Comparison of ENCODE assay signal across 11 cellular contexts in genomic region chr4:88963817-88964216, GRCh38.
A peak's percentile ranks its signal among the peaks of the same experiment; 100 is the strongest.
DNase-seq lines count a peak whose midpoint lies in the region; ATAC-seq and TF ChIP-seq lines count a peak whose summit lies in the region.
"Had no signal": no experiment of that assay in that cellular context is flagged by ENCODE, and none has a peak within 500 bp of the region (broad histone marks: within the 10 kb centered on the region; RNA-seq: fewer than 3 reads in every experiment).

No MANE protein-coding gene starts in this region.

- H3K27me3 ChIP-seq in thyroid gland (no peaks in the 10 kb centered on the region), gastrocnemius medialis (no peaks in the 10 kb centered on the region)

- DNase-seq in LHCN-M2 (ENCODE audit: low read depth) = peak; percentile 67
- no peak for DNase-seq in activated T-helper 1 cell treated with anti-CD3 and anti-CD28 coated beads, Interleukin-12 subunit alpha, Interleukin-12 subunit beta, Interleukin-2, Interleukin-4 antibody, amounts not matched to agents 30 ng/mL and 10 ng/mL and 1 ng/mL, durations not matched to agents 14 hours and 24 hours and 36 hours (ENCODE audit: low spot score)
- peak in 1 of 3 donors; percentile 20 for DNase-seq in mucosa of descending colon
- DNase-seq in thyroid gland = no peak
- DNase-seq in GM19240 (ENCODE audit: insufficient read length, low spot score) = no peak
- DNase-seq in D341Med (ENCODE audit: low spot score) = no peak
- DNase-seq in gastrocnemius medialis = no peak
- DNase-seq: NCI-H524 had no signal

- 77 to 88% methylated on average over 2 of the region's 2 CpGs for WGBS in thyroid gland, 2 donors

- in situ Hi-C loops in gastrocnemius medialis (cut with MboI; ENCODE audit: low sequenced_read_pairs in 4 of 4) = no loop called here

- TF ChIP-seq POLR2A in thyroid gland (IDR thresholded peaks at IDR 0.05) = no peak
- no peak for TF ChIP-seq POLR2A in gastrocnemius medialis (IDR thresholded peaks at IDR 0.05)

- no peaks in the 10 kb centered on the region for H3K36me3 ChIP-seq in mucosa of descending colon (ENCODE audit: low read depth)
- H3K36me3 ChIP-seq in thyroid gland = no peaks in the 10 kb centered on the region
- H3K36me3 ChIP-seq in gastrocnemius medialis = no peaks in the 10 kb centered on the region

- H3K27ac Mint-ChIP-seq in activated T-helper 1 cell treated with anti-CD3 and anti-CD28 coated beads, Interleukin-12 subunit alpha, Interleukin-12 subunit beta, Interleukin-2, Interleukin-4 antibody, amounts not matched to agents 30 ng/mL and 10 ng/mL and 1 ng/mL, durations not matched to agents 14 hours and 24 hours and 36 hours = peak overlapping the region; percentile 74
- H3K27ac Mint-ChIP-seq: brain, progenitor cell of endocrine pancreas had no signal

- H3K27me3 Mint-ChIP-seq in activated T-helper 1 cell treated with anti-CD3 and anti-CD28 coated beads, Interleukin-12 subunit alpha, Interleukin-12 subunit beta, Interleukin-2, Interleukin-4 antibody, amounts not matched to agents 30 ng/mL and 10 ng/mL and 1 ng/mL, durations not matched to agents 14 hours and 24 hours and 36 hours (ENCODE audit: insufficient read depth) = peaks cover 9% of the 10 kb centered on the region
- H3K27me3 Mint-ChIP-seq: brain, progenitor cell of endocrine pancreas had no signal

- H3K4me3 ChIP-seq in mucosa of descending colon (no peak overlapping the region), thyroid gland (replicated peaks in 1 of 3) (no peak overlapping the region), gastrocnemius medialis (no peak overlapping the region)

- H3K4me1 Mint-ChIP-seq in activated T-helper 1 cell treated with anti-CD3 and anti-CD28 coated beads, Interleukin-12 subunit alpha, Interleukin-12 subunit beta, Interleukin-2, Interleukin-4 antibody, amounts not matched to agents 30 ng/mL and 10 ng/mL and 1 ng/mL, durations not matched to agents 14 hours and 24 hours and 36 hours (ENCODE audit: low read depth) = peaks cover 18% of the 10 kb centered on the region
- H3K4me1 Mint-ChIP-seq: brain had no signal

- intact Hi-C loops in activated T-helper 1 cell treated with anti-CD3 and anti-CD28 coated beads, Interleukin-12 subunit alpha, Interleukin-12 subunit beta, Interleukin-2, Interleukin-4 antibody, amounts not matched to agents 30 ng/mL and 10 ng/mL and 1 ng/mL, durations not matched to agents 14 hours and 24 hours and 36 hours (cut with micrococcal nuclease) = loop anchor here (5.0 to 10.0 kb wide), 4 partner anchors 141 to 328 kb away; no protein-coding TSS in a partner anchor
- intact Hi-C loops in mucosa of descending colon (cut with DNase I, micrococcal nuclease) (no loop called here), thyroid gland (cut with DNase I) (no loop called here), gastrocnemius medialis (cut with DNase I; ENCODE audit: low total_unique reads) (no loop called here)

- H3K9me3 Mint-ChIP-seq in activated T-helper 1 cell treated with anti-CD3 and anti-CD28 coated beads, Interleukin-12 subunit alpha, Interleukin-12 subunit beta, Interleukin-2, Interleukin-4 antibody, amounts not matched to agents 30 ng/mL and 10 ng/mL and 1 ng/mL, durations not matched to agents 14 hours and 24 hours and 36 hours = peaks cover 6% of the 10 kb centered on the region

- H3K9me3 ChIP-seq in mucosa of descending colon (no peaks in the 10 kb centered on the region), thyroid gland (no peaks in the 10 kb centered on the region), gastrocnemius medialis (no peaks in the 10 kb centered on the region)

- H3K27ac ChIP-seq in thyroid gland = no peak overlapping the region
- no peak overlapping the region for H3K27ac ChIP-seq in gastrocnemius medialis

- H3K4me1 ChIP-seq in mucosa of descending colon (ENCODE audit: low read depth) (peaks cover 14% of the 10 kb centered on the region), thyroid gland (peaks cover 8% of the 10 kb centered on the region in 2 donors), gastrocnemius medialis (peaks cover 0 to 5% of the 10 kb centered on the region in 2 donors)

- no peak for TF ChIP-seq CTCF in mucosa of descending colon (IDR thresholded peaks at IDR 0.05)
- TF ChIP-seq CTCF in thyroid gland (IDR thresholded peaks at IDR 0.05) = no peak
- no peak for TF ChIP-seq CTCF in gastrocnemius medialis (IDR thresholded peaks at IDR 0.05 in 4 of 5, conservative IDR thresholded peaks at IDR 0.05 in 1 of 5)

- peaks cover 5% of the 10 kb centered on the region for H3K36me3 Mint-ChIP-seq in activated T-helper 1 cell treated with anti-CD3 and anti-CD28 coated beads, Interleukin-12 subunit alpha, Interleukin-12 subunit beta, Interleukin-2, Interleukin-4 antibody, amounts not matched to agents 30 ng/mL and 10 ng/mL and 1 ng/mL, durations not matched to agents 14 hours and 24 hours and 36 hours (ENCODE audit: low read depth)

- H3K4me3 Mint-ChIP-seq in activated T-helper 1 cell treated with anti-CD3 and anti-CD28 coated beads, Interleukin-12 subunit alpha, Interleukin-12 subunit beta, Interleukin-2, Interleukin-4 antibody, amounts not matched to agents 30 ng/mL and 10 ng/mL and 1 ng/mL, durations not matched to agents 14 hours and 24 hours and 36 hours = no peak overlapping the region
- H3K4me3 Mint-ChIP-seq: brain had no signal

- ATAC-seq in GM18909 (IDR thresholded peaks at IDR 0.05; ENCODE audit: poor library complexity, unreplicated experiment) (peak; percentile 23), mucosa of descending colon (peak; percentile 41), gastrocnemius medialis (no peak)

Comparison
In these comparisons a context has a peak if more than half of its experiments do, and no peak if none do; other contexts are left out.
1. ATAC-seq: peak in GM18909 (single experiment) and mucosa of descending colon (single experiment); none in gastrocnemius medialis (0 of 2).